ENCODE assay signal across 26 cellular contexts in genomic region chr13:68023838-68024581, GRCh38.
"Had no signal": no experiment of that assay in that cellular context is flagged by ENCODE, and none has a peak within 500 bp of the region (broad histone marks: within the 10 kb centered on the region; RNA-seq: fewer than 3 reads in every experiment).

No MANE protein-coding gene starts in this region.

- H3K36me3 Mint-ChIP-seq: activated naive CD4-positive, alpha-beta T cell treated with anti-CD3 and anti-CD28 coated beads, Interleukin-2, amount 50 U/mL, for 72 hours had no signal

- H3K9me3 ChIP-seq: ascending aorta, esophagus muscularis mucosa, ovary, psoas muscle, tibial artery had no signal

- H3K27me3 Mint-ChIP-seq: activated B cell treated with CpG ODN at 0.5 μM for 24 hours; activated CD4-positive, alpha-beta T cell treated with anti-CD3 and anti-CD28 coated beads for 36 hours; activated T-cell treated with anti-CD3 and anti-CD28 coated beads, Interleukin-2, amount 50 U/mL, for 24 hours; activated T-helper 17 cell treated with anti-CD3 and anti-CD28 coated beads, Interleukin-2, amount 50 U/mL, for 72 hours; stimulated activated naive CD8-positive, alpha-beta T cell treated with anti-CD3 and anti-CD28 coated beads, Interleukin-15, Interleukin-2, amounts not matched to agents 100 ng/mL and 50 ng/mL, for 24 hours had no signal

- H3K4me1 ChIP-seq: ascending aorta, esophagus muscularis mucosa, left lung, psoas muscle, tibial artery had no signal

- H3K27ac Mint-ChIP-seq: activated B cell treated with CpG ODN at 0.5 μM for 24 hours; activated CD4-positive, alpha-beta T cell treated with anti-CD3 and anti-CD28 coated beads for 36 hours; activated naive CD4-positive, alpha-beta T cell treated with anti-CD3 and anti-CD28 coated beads, Interleukin-2, amount 50 U/mL, for 72 hours; activated T-cell treated with anti-CD3 and anti-CD28 coated beads, Interleukin-2, amount 50 U/mL, for 24 hours; activated T-helper 17 cell treated with anti-CD3 and anti-CD28 coated beads, Interleukin-2, amount 50 U/mL, for 72 hours; natural killer cell; stimulated activated naive CD8-positive, alpha-beta T cell treated with anti-CD3 and anti-CD28 coated beads, Interleukin-15, Interleukin-2, amounts not matched to agents 100 ng/mL and 50 ng/mL, for 24 hours; T-helper 1 cell treated with Interleukin-12 subunit alpha and Interleukin-12 subunit beta and Interleukin-4 antibody, amounts not matched to agents 30 μg/mL and 1 μg/mL, for 36 hours had no signal

- H3K27ac ChIP-seq: ascending aorta, brain microvascular endothelial cell, esophagus muscularis mucosa, left lung, ovary, psoas muscle, tibial artery had no signal

- H3K27me3 ChIP-seq: ascending aorta, brain microvascular endothelial cell, esophagus muscularis mucosa, left lung, ovary, tibial artery had no signal

- ATAC-seq: activated CD4-positive, alpha-beta T cell treated with anti-CD3 and anti-CD28 coated beads for 36 hours; activated naive CD4-positive, alpha-beta T cell treated with anti-CD3 and anti-CD28 coated beads, Interleukin-2, amount 50 U/mL, for 72 hours; activated T-helper 17 cell treated with anti-CD3 and anti-CD28 coated beads, Interleukin-2, amount 50 U/mL, for 72 hours; left lung; natural killer cell; psoas muscle; right cardiac atrium had no signal

- DNase-seq: activated B cell treated with CpG ODN at 0.5 μM for 24 hours; activated CD4-positive, alpha-beta T cell treated with anti-CD3 and anti-CD28 coated beads for 36 hours; activated CD4-positive, alpha-beta T cell treated with anti-CD3 and anti-CD28 coated beads, Interleukin-2, amount 50 U/mL, for 4 hours; activated CD8-positive, alpha-beta memory T cell treated with anti-CD3 and anti-CD28 coated beads for 24 hours; activated CD8-positive, alpha-beta memory T cell treated with anti-CD3 and anti-CD28 coated beads, Interleukin-2, amount 50 U/mL, for 4 hours; activated T-cell treated with anti-CD3 and anti-CD28 coated beads, Interleukin-2, amount 50 U/mL, for 24 hours; brain microvascular endothelial cell; caudate nucleus; effector memory CD4-positive, alpha-beta T cell; hypothalamus; kidney; left lung; natural killer cell; ovary; psoas muscle; right cardiac atrium; stimulated activated CD4-positive, alpha-beta T cell treated with anti-CD3 and anti-CD28 coated beads, Interleukin-1b, Interleukin-23, amount 100 ng/mL, for 48 hours; substantia nigra; T1000; tibial artery had no signal

- H3K4me1 Mint-ChIP-seq: activated B cell treated with CpG ODN at 0.5 μM for 24 hours; activated CD4-positive, alpha-beta T cell treated with anti-CD3 and anti-CD28 coated beads for 36 hours; activated T-helper 17 cell treated with anti-CD3 and anti-CD28 coated beads, Interleukin-2, amount 50 U/mL, for 72 hours; natural killer cell had no signal

- H3K4me3 Mint-ChIP-seq: activated B cell treated with CpG ODN at 0.5 μM for 24 hours; activated CD4-positive, alpha-beta T cell treated with anti-CD3 and anti-CD28 coated beads for 36 hours; activated T-cell treated with anti-CD3 and anti-CD28 coated beads, Interleukin-2, amount 50 U/mL, for 24 hours; activated T-helper 17 cell treated with anti-CD3 and anti-CD28 coated beads, Interleukin-2, amount 50 U/mL, for 72 hours; natural killer cell; stimulated activated naive CD8-positive, alpha-beta T cell treated with anti-CD3 and anti-CD28 coated beads, Interleukin-15, Interleukin-2, amounts not matched to agents 100 ng/mL and 50 ng/mL, for 24 hours; T-helper 1 cell treated with Interleukin-12 subunit alpha and Interleukin-12 subunit beta and Interleukin-4 antibody, amounts not matched to agents 30 μg/mL and 1 μg/mL, for 36 hours had no signal
